6 cellular contexts compared by ENCODE assay signal in genomic region chr5:71577839-71578238, GRCh38. TPM values are rescaled to one million over a fixed set of nuclear protein-coding genes. Genes with fewer than 3 reads are reported as not detected.
DNase-seq lines count a peak whose midpoint lies in the region; TF ChIP-seq lines count a peak whose summit lies in the region.
"Not testable (repeated sequence)": the region's sequence is repeated elsewhere in the genome, so short reads cannot be mapped to it uniquely, and the experiment has no call there.

No MANE protein-coding gene starts in this region.

- not testable (repeated sequence) for H3K18ac ChIP-seq in trophoblast cell (ENCODE audit: low read length)

- not testable (repeated sequence) for H4K91ac ChIP-seq in trophoblast cell (ENCODE audit: low read depth, low read length)

- not testable (repeated sequence) for H3K4me1 Mint-ChIP-seq in activated CD4-positive, alpha-beta T cell treated with anti-CD3 and anti-CD28 coated beads, Interleukin-2, amount 10 ng/mL, durations not matched to agents 24 days and 14 days

- H2AK5ac ChIP-seq in trophoblast cell (ENCODE audit: low read length), result not testable (repeated sequence)

- intact Hi-C loops in activated CD4-positive, alpha-beta T cell treated with anti-CD3 and anti-CD28 coated beads, Interleukin-2, amount 10 ng/mL, durations not matched to agents 24 days and 14 days (cut with micrococcal nuclease), result not testable (repeated sequence)

- not testable (repeated sequence) for H2BK5ac ChIP-seq in trophoblast cell (ENCODE audit: low read depth, low read length, poor library complexity)

- H2BK12ac ChIP-seq in trophoblast cell (ENCODE audit: low read length), result not testable (repeated sequence)

- peaks cover 11% of the 10 kb centered on the region for H3K36me3 Mint-ChIP-seq in activated CD4-positive, alpha-beta T cell treated with anti-CD3 and anti-CD28 coated beads, Interleukin-2, amount 10 ng/mL, durations not matched to agents 24 days and 14 days (ENCODE audit: low read depth)

- H4K8ac ChIP-seq in trophoblast cell (ENCODE audit: low read depth, low read length), result not testable (repeated sequence)

- not testable (repeated sequence) for H4K12ac ChIP-seq in trophoblast cell (ENCODE audit: low read depth, low read length)

- not testable (repeated sequence) for H2AFZ ChIP-seq in trophoblast cell (ENCODE audit: insufficient read depth, low read length, poor library complexity)

- not testable (repeated sequence) for H3K36me3 ChIP-seq in trophoblast cell (ENCODE audit: control insufficient read depth in 1 of 2, insufficient read depth in 2 of 2, low read length in 2 of 2)

- not testable (repeated sequence) for H3K27me3 Mint-ChIP-seq in activated CD4-positive, alpha-beta T cell treated with anti-CD3 and anti-CD28 coated beads, Interleukin-2, amount 10 ng/mL, durations not matched to agents 24 days and 14 days

- not testable (repeated sequence) for H3K27ac Mint-ChIP-seq in activated CD4-positive, alpha-beta T cell treated with anti-CD3 and anti-CD28 coated beads, Interleukin-2, amount 10 ng/mL, durations not matched to agents 24 days and 14 days

- no CpG with 5 or more reads among the region's 6 CpGs for WGBS in trophoblast cell (ENCODE audit: extremely low coverage, insufficient coverage, insufficient read length)

- not testable (repeated sequence) for H3K27me3 ChIP-seq in trophoblast cell (ENCODE audit: insufficient read depth, low read length)

- not testable (repeated sequence) for H3K4me3 Mint-ChIP-seq in activated CD4-positive, alpha-beta T cell treated with anti-CD3 and anti-CD28 coated beads, Interleukin-2, amount 10 ng/mL, durations not matched to agents 24 days and 14 days

- H3K23ac ChIP-seq in trophoblast cell (ENCODE audit: low read length), result not testable (repeated sequence)

- H3K14ac ChIP-seq in trophoblast cell (ENCODE audit: low read length), result not testable (repeated sequence)

- H3K79me1 ChIP-seq in trophoblast cell (ENCODE audit: low read length), result not testable (repeated sequence)

- not testable (repeated sequence) for H3K9ac ChIP-seq in trophoblast cell (ENCODE audit: low read length)

- H3K4me2 ChIP-seq in trophoblast cell (ENCODE audit: low read length), result not testable (repeated sequence)

- not testable (repeated sequence) for TF ChIP-seq CTCF in C4-2B (conservative IDR thresholded peaks at IDR 0.05); LNCaP clone FGC (IDR thresholded peaks at IDR 0.05; ENCODE audit: control insufficient read depth, extremely low read depth, insufficient read depth)

- not testable (repeated sequence) for H3K4me3 ChIP-seq in LNCaP clone FGC (ENCODE audit: low read depth, low read length); trophoblast cell (ENCODE audit: low read depth, low read length)

- H3K9me3 ChIP-seq in trophoblast cell (ENCODE audit: insufficient read depth, low read depth, low read length), result not testable (repeated sequence)

- H2BK120ac ChIP-seq in trophoblast cell (ENCODE audit: insufficient read depth, low read length, poor library complexity), result not testable (repeated sequence)

- H3K27ac ChIP-seq in C4-2B, result peak overlapping the region; percentile 44
- not testable (repeated sequence) for H3K27ac ChIP-seq in trophoblast cell (ENCODE audit: low read depth, low read length)

- H3K9me3 Mint-ChIP-seq in activated CD4-positive, alpha-beta T cell treated with anti-CD3 and anti-CD28 coated beads, Interleukin-2, amount 10 ng/mL, durations not matched to agents 24 days and 14 days, result not testable (repeated sequence)

- H3K79me2 ChIP-seq in trophoblast cell (ENCODE audit: control insufficient read depth, insufficient read depth, low read length, poor library complexity), result not testable (repeated sequence)

- DNase-seq in ELF-1 (ENCODE audit: low read depth, low spot score) (peak; percentile 72), LNCaP clone FGC (ENCODE audit: low read depth) (peak; percentile 19), islet precursor cell (peak; percentile 59), trophoblast cell (peak; percentile 91)
- peak; percentile 48 for DNase-seq in activated CD4-positive, alpha-beta T cell treated with anti-CD3 and anti-CD28 coated beads, Interleukin-2, amount 10 ng/mL, durations not matched to agents 24 days and 14 days

- not testable (repeated sequence) for H3K4me1 ChIP-seq in trophoblast cell (ENCODE audit: control insufficient read depth in 1 of 2, insufficient read depth in 2 of 2, low read length in 2 of 2)

- H3K4ac ChIP-seq in trophoblast cell (ENCODE audit: low read depth, low read length), result not testable (repeated sequence)

RNA-seq across cellular contexts. Expression of gene MCCC2, which starts 9.3 kb away (rescaled TPM):
- 58.7 and 58.9 TPM in 2 replicates for total RNA-seq in activated CD4-positive, alpha-beta T cell treated with anti-CD3 and anti-CD28 coated beads, Interleukin-2, amount 10 ng/mL, durations not matched to agents 24 days and 14 days
- polyA plus RNA-seq in trophoblast cell (2013), result 24.0 and 24.3 TPM in 2 replicates

Comparison
In these comparisons a context has a peak if more than half of its experiments do, and no peak if none do; other contexts are left out.
1. DNase-seq: peak in every context shown above with its lines; median percentile 91 in trophoblast cell; 72 in ELF-1; 59 in islet precursor cell; 48 in activated CD4-positive, alpha-beta T cell treated with anti-CD3 and anti-CD28 coated beads, Interleukin-2, amount 10 ng/mL, durations not matched to agents 24 days and 14 days; 19 in LNCaP clone FGC.